ENCODE assay signal across 15 cellular contexts in genomic region chr7:2017483-2017891, GRCh38.
A peak's percentile ranks its signal among the peaks of the same experiment; 100 is the strongest.
DNase-seq lines count a peak whose midpoint lies in the region; ATAC-seq, FAIRE-seq and TF ChIP-seq lines count a peak whose summit lies in the region.
"Had no signal": no experiment of that assay in that cellular context is flagged by ENCODE, and none has a peak within 500 bp of the region (broad histone marks: within the 10 kb centered on the region; RNA-seq: fewer than 3 reads in every experiment).

No MANE protein-coding gene starts in this region.

- peak overlapping the region; percentile 26 for H3K9ac ChIP-seq in NT2/D1 (ENCODE audit: insufficient read length, low read depth)
- H3K9ac ChIP-seq in kidney (ENCODE audit: low read length in 2 of 2): no peak overlapping the region
- H3K9ac ChIP-seq in colonic mucosa (ENCODE audit: low read depth in 2 of 2, low read length in 2 of 2): no peak overlapping the region

- DNase-seq in D721Med (ENCODE audit: insufficient read length, low spot score): peak; percentile 16
- no peak for DNase-seq in NT2/D1 (ENCODE audit: low read depth, low spot score)
- peak; percentile 39 for DNase-seq in kidney
- peak; percentile 43 for DNase-seq in sigmoid colon
- DNase-seq in retina: no peak
- no peak for DNase-seq in colonic mucosa
- DNase-seq: dermis blood vessel endothelial cell, DMS79, mammary epithelial cell, MM.1S, NCI-H2107 had no signal

- FAIRE-seq in D721Med (lab: Jason Lieb, UNC) (no peak), kidney (lab: Jason Lieb, UNC) (no peak)
- FAIRE-seq: astrocyte had no signal

- intact Hi-C loops in kidney (cut with DNase I): no loop called here
- intact Hi-C loops in sigmoid colon (cut with DNase I): no loop called here
- intact Hi-C loops in colonic mucosa (cut with DNase I): no loop called here

- no peak for TF ChIP-seq POLR2A in sigmoid colon (IDR thresholded peaks at IDR 0.05)

- no peaks in the 10 kb centered on the region for H3K27me3 ChIP-seq in NT2/D1 (ENCODE audit: insufficient read depth, insufficient read length)
- no peaks in the 10 kb centered on the region for H3K27me3 ChIP-seq in sigmoid colon
- no peaks in the 10 kb centered on the region for H3K27me3 ChIP-seq in colonic mucosa
- H3K27me3 ChIP-seq: testis had no signal

- H3K4me3 ChIP-seq in NT2/D1 (ENCODE audit: insufficient read length, low read depth): no peak overlapping the region
- no peak overlapping the region for H3K4me3 ChIP-seq in kidney (ENCODE audit: low read length in 2 of 2)
- H3K4me3 ChIP-seq in sigmoid colon: no peak overlapping the region
- no peak overlapping the region for H3K4me3 ChIP-seq in colonic mucosa
- H3K4me3 ChIP-seq: testis had no signal

- TF ChIP-seq EP300 in sigmoid colon (IDR thresholded peaks at IDR 0.05): no peak

- H3K4me1 ChIP-seq in NT2/D1 (ENCODE audit: insufficient read depth, insufficient read length) (peaks cover 10% of the 10 kb centered on the region), kidney (ENCODE audit: control insufficient read depth in 1 of 2, insufficient read depth in 1 of 2, low read depth in 1 of 2, low read length in 2 of 2) (no peaks in the 10 kb centered on the region), sigmoid colon (peaks cover 0 to 20% (median 7%) of the 10 kb centered on the region in 4 donors), colonic mucosa (no peaks in the 10 kb centered on the region)

- ATAC-seq in GM21528 (IDR thresholded peaks at IDR 0.05; ENCODE audit: low FRiP score, unreplicated experiment): no peak

- TF ChIP-seq CTCF in D721Med (IDR thresholded peaks at IDR 0.05; ENCODE audit: insufficient read depth, missing control alignments) (no peak), kidney (IDR thresholded peaks at IDR 0.05; ENCODE audit: borderline replicate concordance, extremely low read depth, insufficient read depth) (no peak), sigmoid colon (IDR thresholded peaks at IDR 0.05) (no peak), colonic mucosa (IDR thresholded peaks at IDR 0.05) (no peak)

- WGBS in sigmoid colon, 2 donors: 97% methylated on average over 18 of the region's 18 CpGs

- no peaks in the 10 kb centered on the region for H3K9me3 ChIP-seq in NT2/D1 (ENCODE audit: insufficient read depth, low read length)
- H3K9me3 ChIP-seq in kidney (ENCODE audit: control insufficient read depth in 1 of 2, low read length in 2 of 2): no peaks in the 10 kb centered on the region
- H3K9me3 ChIP-seq in sigmoid colon: no peaks in the 10 kb centered on the region
- H3K9me3 ChIP-seq in colonic mucosa: no peaks in the 10 kb centered on the region
- H3K9me3 ChIP-seq: testis had no signal

- peaks cover 22% of the 10 kb centered on the region for H3K36me3 ChIP-seq in NT2/D1 (ENCODE audit: insufficient read depth, insufficient read length, low read length)
- H3K36me3 ChIP-seq in kidney (ENCODE audit: control insufficient read depth in 1 of 2, insufficient read depth in 2 of 2, low read length in 2 of 2): no peaks in the 10 kb centered on the region
- peaks cover 0 to 1% (median 0%) of the 10 kb centered on the region in 4 donors for H3K36me3 ChIP-seq in sigmoid colon
- no peaks in the 10 kb centered on the region for H3K36me3 ChIP-seq in colonic mucosa

- H3K27ac ChIP-seq in kidney (ENCODE audit: low read depth in 2 of 2, low read length in 2 of 2) (no peak overlapping the region), sigmoid colon (no peak overlapping the region), colonic mucosa (no peak overlapping the region)
- H3K27ac ChIP-seq: C4-2B, testis had no signal

Comparison
In these comparisons a context has a peak if more than half of its experiments do, and no peak if none do; other contexts are left out.
1. DNase-seq: peak in D721Med (single experiment), kidney (single experiment) and sigmoid colon (single experiment); none in NT2/D1 (single experiment), retina (single experiment) and colonic mucosa (single experiment).